In the genomic region with DNA sequence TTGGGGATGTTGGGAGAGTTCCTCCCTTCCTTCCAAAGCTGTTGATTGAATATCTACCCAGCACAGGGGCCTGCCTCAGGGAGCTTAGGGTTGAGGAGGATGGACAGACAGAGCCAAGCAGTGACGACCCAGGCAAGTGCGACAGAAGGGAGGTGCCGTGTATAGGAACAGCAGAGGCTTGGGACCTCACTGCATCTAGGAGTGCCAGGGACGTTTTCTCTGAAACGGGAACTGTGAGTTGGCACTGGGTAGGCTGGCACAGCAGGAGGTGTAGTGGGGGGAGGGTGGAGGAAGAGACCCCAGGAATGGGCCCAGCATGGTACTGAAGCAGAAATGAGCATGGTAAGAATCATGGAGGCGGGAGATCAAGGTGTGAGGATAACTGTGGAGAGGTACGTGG, we compare ENCODE assay signal across 26 cellular contexts.
"Had no signal": no experiment of that assay in that cellular context is flagged by ENCODE, and none has a peak within 500 bp of the region (broad histone marks: within the 10 kb centered on the region; RNA-seq: fewer than 3 reads in every experiment).

No MANE protein-coding gene starts in this region.

- H3K27ac Mint-ChIP-seq: effector memory CD8-positive, alpha-beta T cell; immature natural killer cell; naive thymus-derived CD4-positive, alpha-beta T cell; progenitor cell of endocrine pancreas; stimulated activated naive B cell treated with anti-CD40 and anti-IgM and Interleukin-4, amounts not matched to agents 10 μg/mL and 1 μg/mL and 100 μg/mL, for 72 hours; stimulated activated naive CD8-positive, alpha-beta T cell treated with anti-CD3 and anti-CD28 coated beads, Interleukin-15, Interleukin-2, amounts not matched to agents 100 ng/mL and 50 ng/mL, for 24 hours had no signal

- H3K36me3 Mint-ChIP-seq: immature natural killer cell; naive thymus-derived CD4-positive, alpha-beta T cell; stimulated activated naive B cell treated with anti-CD40 and anti-IgM and Interleukin-4, amounts not matched to agents 10 μg/mL and 1 μg/mL and 100 μg/mL, for 72 hours had no signal

- H3K27me3 Mint-ChIP-seq: stimulated activated naive CD8-positive, alpha-beta T cell treated with anti-CD3 and anti-CD28 coated beads, Interleukin-15, Interleukin-2, amounts not matched to agents 100 ng/mL and 50 ng/mL, for 24 hours had no signal

- H3K4me2 ChIP-seq: smooth muscle cell had no signal

- H3K4me1 Mint-ChIP-seq: immature natural killer cell; naive thymus-derived CD4-positive, alpha-beta T cell; stimulated activated naive B cell treated with anti-CD40 and anti-IgM and Interleukin-4, amounts not matched to agents 10 μg/mL and 1 μg/mL and 100 μg/mL, for 72 hours had no signal

- H3K9me3 ChIP-seq: neutrophil, suprapubic skin, transverse colon, vagina had no signal

- H3K9me3 Mint-ChIP-seq: effector memory CD8-positive, alpha-beta T cell; immature natural killer cell; stimulated activated naive B cell treated with anti-CD40 and anti-IgM and Interleukin-4, amounts not matched to agents 10 μg/mL and 1 μg/mL and 100 μg/mL, for 72 hours; stimulated activated naive CD8-positive, alpha-beta T cell treated with anti-CD3 and anti-CD28 coated beads, Interleukin-15, Interleukin-2, amounts not matched to agents 100 ng/mL and 50 ng/mL, for 24 hours had no signal

- FAIRE-seq: endometrium, frontal cortex had no signal

- H3K4me3 ChIP-seq: smooth muscle cell, suprapubic skin, transverse colon, vagina had no signal

- H3K27ac ChIP-seq: neutrophil, parathyroid adenoma, suprapubic skin, transverse colon, vagina had no signal

- H2AFZ ChIP-seq: parathyroid adenoma had no signal

- H3K79me2 ChIP-seq: parathyroid adenoma had no signal

- H3K27me3 ChIP-seq: transverse colon, vagina had no signal

- H3K36me3 ChIP-seq: neutrophil, suprapubic skin, transverse colon, vagina had no signal

- H3K9ac ChIP-seq: parathyroid adenoma had no signal

- H3K4me3 Mint-ChIP-seq: effector memory CD8-positive, alpha-beta T cell; immature natural killer cell; naive thymus-derived CD4-positive, alpha-beta T cell; stimulated activated naive B cell treated with anti-CD40 and anti-IgM and Interleukin-4, amounts not matched to agents 10 μg/mL and 1 μg/mL and 100 μg/mL, for 72 hours; stimulated activated naive CD8-positive, alpha-beta T cell treated with anti-CD3 and anti-CD28 coated beads, Interleukin-15, Interleukin-2, amounts not matched to agents 100 ng/mL and 50 ng/mL, for 24 hours had no signal

- ATAC-seq: effector memory CD8-positive, alpha-beta T cell; left colon; left ventricle myocardium superior; naive thymus-derived CD4-positive, alpha-beta T cell; sciatic nerve; stimulated activated naive B cell treated with anti-CD40 and anti-IgM and Interleukin-4, amounts not matched to agents 10 μg/mL and 1 μg/mL and 100 μg/mL, for 72 hours had no signal

- DNase-seq: cortex of kidney; effector memory CD8-positive, alpha-beta T cell; hypothalamus; immature natural killer cell; islet precursor cell; kidney glomerular epithelial cell; left colon; left ventricle myocardium superior; mesendoderm; midbrain; naive thymus-derived CD4-positive, alpha-beta T cell; stimulated activated CD4-positive, alpha-beta T cell treated with anti-CD3 and anti-CD28 coated beads, Interleukin-12 subunit alpha, Interleukin-12 subunit beta, amount 100 ng/mL, for 4 hours; stimulated activated CD4-positive, alpha-beta T cell treated with anti-CD3 and anti-CD28 coated beads, Interleukin-1b, Interleukin-23, amount 100 ng/mL, for 48 hours; stimulated activated CD4-positive, alpha-beta T cell treated with anti-CD3 and anti-CD28 coated beads, Interleukin-4, amount 100 ng/mL, for 1 hour; stimulated activated naive B cell treated with anti-CD40 and anti-IgM and Interleukin-4, amounts not matched to agents 10 μg/mL and 1 μg/mL and 100 μg/mL, for 72 hours; transverse colon had no signal

- H3K4me1 ChIP-seq: parathyroid adenoma, suprapubic skin, transverse colon, vagina had no signal
